ENCODE assay signal across 22 cellular contexts in genomic region chr14:104227806-104228205, GRCh38.
DNase-seq lines count a peak whose midpoint lies in the region; ATAC-seq and TF ChIP-seq lines count a peak whose summit lies in the region.
"Had no signal": no experiment of that assay in that cellular context is flagged by ENCODE, and none has a peak within 500 bp of the region (broad histone marks: within the 10 kb centered on the region; RNA-seq: fewer than 3 reads in every experiment).

No MANE protein-coding gene starts in this region.

- POLR2A ChIA-PET in OCI-LY7 (lab: Charles Lee), result no interaction called here

- CTCF ChIA-PET in OCI-LY7 (lab: Charles Lee; ENCODE audit: unreplicated experiment), result no interaction called here

- intact Hi-C loops in OCI-LY7 (cut with micrococcal nuclease; ENCODE audit: unreplicated experiment) (no loop called here), breast epithelium (cut with DNase I; ENCODE audit: low total_unique reads) (no loop called here)

- no peak overlapping the region for H3K4me3 Mint-ChIP-seq in stimulated activated naive CD8-positive, alpha-beta T cell treated with anti-CD3 and anti-CD28 coated beads, Interleukin-15, Interleukin-2, amounts not matched to agents 100 ng/mL and 50 ng/mL, for 24 hours
- H3K4me3 Mint-ChIP-seq: brain had no signal

- H3K4me1 Mint-ChIP-seq in stimulated activated naive CD8-positive, alpha-beta T cell treated with anti-CD3 and anti-CD28 coated beads, Interleukin-15, Interleukin-2, amounts not matched to agents 100 ng/mL and 50 ng/mL, for 24 hours (ENCODE audit: low read depth), result peaks cover 10% of the 10 kb centered on the region

- H2AFZ ChIP-seq in OCI-LY7 (ENCODE audit: low read length), result no peak overlapping the region

- H3K27me3 ChIP-seq in breast epithelium, result peaks cover 0 to 25% of the 10 kb centered on the region in 2 donors
- H3K27me3 ChIP-seq: right atrium auricular region had no signal

- ATAC-seq in HG03521 (IDR thresholded peaks at IDR 0.05; ENCODE audit: unreplicated experiment) (no peak), HG02938 (IDR thresholded peaks at IDR 0.05; ENCODE audit: unreplicated experiment) (no peak)
- ATAC-seq: PC-3 had no signal

- peak overlapping the region; percentile 14 for H3K27ac Mint-ChIP-seq in stimulated activated naive CD8-positive, alpha-beta T cell treated with anti-CD3 and anti-CD28 coated beads, Interleukin-15, Interleukin-2, amounts not matched to agents 100 ng/mL and 50 ng/mL, for 24 hours
- H3K27ac Mint-ChIP-seq: IgD-negative memory B cell had no signal

- no peaks in the 10 kb centered on the region for H3K9me2 ChIP-seq in OCI-LY7 (ENCODE audit: insufficient read depth, low read length)

- H3K36me3 Mint-ChIP-seq in stimulated activated naive CD8-positive, alpha-beta T cell treated with anti-CD3 and anti-CD28 coated beads, Interleukin-15, Interleukin-2, amounts not matched to agents 100 ng/mL and 50 ng/mL, for 24 hours (ENCODE audit: low read depth), result no peaks in the 10 kb centered on the region
- H3K36me3 Mint-ChIP-seq: brain, IgD-negative memory B cell had no signal

- TF ChIP-seq POLR2A in breast epithelium (IDR thresholded peaks at IDR 0.05), result no peak

- TF ChIP-seq CTCF in OCI-LY7 (conservative IDR thresholded peaks at IDR 0.05; ENCODE audit: low read length) (no peak), breast epithelium (IDR thresholded peaks at IDR 0.05) (no peak)

- H3K36me3 ChIP-seq in OCI-LY7 (ENCODE audit: insufficient read depth, low read length) (no peaks in the 10 kb centered on the region), breast epithelium (no peaks in the 10 kb centered on the region)
- H3K36me3 ChIP-seq: right atrium auricular region, tibial nerve had no signal

- no peak overlapping the region for H3K4me2 ChIP-seq in OCI-LY7 (ENCODE audit: low read length)

- H3K4me1 ChIP-seq in OCI-LY7 (ENCODE audit: insufficient read depth, low read length, poor library complexity, severe bottlenecking), result peaks cover 8% of the 10 kb centered on the region
- H3K4me1 ChIP-seq in breast epithelium, result no peaks in the 10 kb centered on the region

- BruUV-seq in OCI-LY7 (replicated peaks; lab: Mats Ljungman, UMichigan), result no TSS peak

- no peaks in the 10 kb centered on the region for H4K20me1 ChIP-seq in OCI-LY7 (ENCODE audit: insufficient read depth, low read length)

- no peaks in the 10 kb centered on the region for H3K79me2 ChIP-seq in OCI-LY7 (ENCODE audit: insufficient read depth, low read depth, low read length)

- H3K9me3 ChIP-seq in OCI-LY7 (ENCODE audit: low read length), result no peaks in the 10 kb centered on the region
- peaks cover 17 to 18% of the 10 kb centered on the region in 2 donors for H3K9me3 ChIP-seq in breast epithelium

- H3K27ac ChIP-seq in OCI-LY7 (ENCODE audit: low read depth, low read length, poor library complexity, severe bottlenecking), result no peak overlapping the region
- no peak overlapping the region for H3K27ac ChIP-seq in breast epithelium
- H3K27ac ChIP-seq: epithelial cell of prostate, HL-60, right atrium auricular region, tibial nerve had no signal

- H3K4me3 ChIP-seq in OCI-LY7 (ENCODE audit: low read depth, low read length, poor library complexity, severe bottlenecking) (no peak overlapping the region), breast epithelium (no peak overlapping the region)
- H3K4me3 ChIP-seq: right atrium auricular region, tibial nerve had no signal

- H3K27me3 Mint-ChIP-seq in stimulated activated naive CD8-positive, alpha-beta T cell treated with anti-CD3 and anti-CD28 coated beads, Interleukin-15, Interleukin-2, amounts not matched to agents 100 ng/mL and 50 ng/mL, for 24 hours, result peaks cover 10% of the 10 kb centered on the region
- H3K27me3 Mint-ChIP-seq: brain had no signal

- peak; percentile 30 for DNase-seq in stimulated activated CD4-positive, alpha-beta T cell treated with anti-CD3 and anti-CD28 coated beads, Interleukin-15, amount 100 ng/mL, for 24 hours
- no peak for DNase-seq in stimulated activated CD4-positive, alpha-beta T cell treated with anti-CD3 and anti-CD28 coated beads, Interleukin-4, amount 100 ng/mL, for 24 hours
- DNase-seq in OCI-LY7 (ENCODE audit: low spot score) (peak; percentile 33), dermis blood vessel endothelial cell (peak; percentile 15), breast epithelium (ENCODE audit: low spot score in 2 of 2) (no peak)
- DNase-seq: activated CD4-positive, CD25-positive, alpha-beta regulatory T cell treated with anti-CD3 and anti-CD28 coated beads, Interleukin-2, amount 50 U/mL, for 72 hours; cortex of kidney; DMS 273 treated with DMSO at 0.1 percent for 48 hours; foreskin melanocyte; H7; NCI-H526 treated with DMSO at 0.1 percent for 48 hours; nucleus accumbens; PC-3 had no signal

- no peaks in the 10 kb centered on the region for H3K9me3 Mint-ChIP-seq in stimulated activated naive CD8-positive, alpha-beta T cell treated with anti-CD3 and anti-CD28 coated beads, Interleukin-15, Interleukin-2, amounts not matched to agents 100 ng/mL and 50 ng/mL, for 24 hours

Comparison
In these comparisons a context has a peak if more than half of its experiments do, and no peak if none do; other contexts are left out.
1. DNase-seq: peak in stimulated activated CD4-positive, alpha-beta T cell treated with anti-CD3 and anti-CD28 coated beads, Interleukin-15, amount 100 ng/mL, for 24 hours (single experiment), OCI-LY7 (single experiment) and dermis blood vessel endothelial cell (single experiment); none in stimulated activated CD4-positive, alpha-beta T cell treated with anti-CD3 and anti-CD28 coated beads, Interleukin-4, amount 100 ng/mL, for 24 hours (single experiment) and breast epithelium (0 of 2).